In the genomic region with DNA sequence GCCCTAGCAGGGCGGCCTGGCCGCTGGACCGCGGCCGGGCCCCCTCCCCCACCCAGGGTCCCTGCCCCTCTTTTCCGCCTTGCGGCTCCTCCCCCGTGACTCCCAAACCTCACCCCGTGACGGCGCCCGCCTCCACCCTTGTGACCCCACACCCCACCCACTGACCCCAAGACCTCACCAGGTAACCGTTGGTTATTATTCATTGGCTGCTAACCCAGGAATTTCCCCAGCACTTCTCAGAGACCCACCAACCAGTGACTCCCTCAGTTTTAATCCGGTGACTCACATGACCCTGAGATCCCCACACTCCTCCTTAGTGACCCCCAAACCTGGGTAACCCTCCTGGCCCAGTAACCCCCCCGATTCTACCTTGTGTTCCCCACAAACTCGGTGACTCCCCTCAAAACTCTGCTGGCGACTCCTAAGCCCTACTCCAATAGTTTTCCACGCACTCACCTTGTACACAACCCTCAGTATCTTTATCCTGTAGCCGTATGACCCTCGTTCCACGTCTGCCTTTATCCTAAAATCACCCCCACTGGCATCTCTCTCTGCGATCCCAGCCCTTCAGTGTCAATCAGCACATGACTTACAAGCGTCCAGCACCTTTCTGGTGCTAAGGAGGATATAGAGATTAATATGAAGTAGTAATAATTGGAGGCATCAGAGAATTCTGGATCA, we compare ENCODE assay signal across 8 cellular contexts. TPM values are rescaled to one million over a fixed set of nuclear protein-coding genes. Genes with fewer than 3 reads are reported as not detected.
DNase-seq lines count a peak whose midpoint lies in the region; ATAC-seq, FAIRE-seq and TF ChIP-seq lines count a peak whose summit lies in the region.

No MANE protein-coding gene starts in this region.

- 5 to 10% methylated on average over 20 to 23 of the region's 23 CpGs for WGBS in lung, 2 donors

- H3K27me3 Mint-ChIP-seq in HFFc6 (ENCODE audit: insufficient read depth), result no peaks in the 10 kb centered on the region
- H3K27me3 Mint-ChIP-seq in activated CD4-positive, alpha-beta T cell treated with anti-CD3 and anti-CD28 coated beads, Interleukin-2, amount 10 ng/mL, durations not matched to agents 7 days and 5 days, result no peaks in the 10 kb centered on the region
- H3K27me3 Mint-ChIP-seq in dendritic cell treated with granulocyte-macrophage colony-stimulating factor and Interleukin-4, amounts not matched to agents 40 ng/mL and 50 ng/mL, for 4 days, result no peaks in the 10 kb centered on the region

- peak; percentile 60 for ATAC-seq in lung (ENCODE audit: insufficient read depth, low FRiP score)

- intact Hi-C loops in dendritic cell treated with granulocyte-macrophage colony-stimulating factor and Interleukin-4, amounts not matched to agents 40 ng/mL and 50 ng/mL, for 4 days (cut with micrococcal nuclease), result no loop called here

- H3K27me3 ChIP-seq in lung (ENCODE audit: control insufficient read depth, insufficient read depth), result no peaks in the 10 kb centered on the region

- CTCF ChIA-PET in activated CD4-positive, alpha-beta T cell treated with anti-CD3 and anti-CD28 coated beads, Interleukin-2, amount 10 ng/mL, durations not matched to agents 7 days and 5 days (lab: Charles Lee), result interaction anchor here (1.1 to 3.2 kb wide), 3 partner anchors 9 to 30 kb away, joined by 3 to 18 read pairs (median 7); no protein-coding TSS in a partner anchor

- TF ChIP-seq POLR2A in GM12891 (IDR thresholded peaks at IDR 0.05; ENCODE audit: low read depth, low read length), result no peak; the same call in 1 of the 2 replicates

- H3K9me3 ChIP-seq in lung (ENCODE audit: control insufficient read depth in 2 of 2, insufficient read depth in 1 of 2, low read length in 1 of 2), result no peaks in the 10 kb centered on the region

- peak overlapping the region; percentile 94 for H3K27ac Mint-ChIP-seq in HFFc6
- H3K27ac Mint-ChIP-seq in activated CD4-positive, alpha-beta T cell treated with anti-CD3 and anti-CD28 coated beads, Interleukin-2, amount 10 ng/mL, durations not matched to agents 7 days and 5 days, result peak overlapping the region; percentile 90
- peak overlapping the region; percentile 91 for H3K27ac Mint-ChIP-seq in dendritic cell treated with granulocyte-macrophage colony-stimulating factor and Interleukin-4, amounts not matched to agents 40 ng/mL and 50 ng/mL, for 4 days

- H3K4me3 ChIP-seq in lung, result peak overlapping the region; percentile 84

- H3K4me1 ChIP-seq in lung (ENCODE audit: control insufficient read depth in 2 of 2, insufficient read depth in 2 of 2, low read length in 2 of 2), result peaks cover 1 to 14% of the 10 kb centered on the region in 2 donors

- H3K36me3 ChIP-seq in lung (ENCODE audit: control insufficient read depth in 2 of 2, insufficient read depth in 2 of 2, low read length in 2 of 2), result no peaks in the 10 kb centered on the region

- H3K36me3 Mint-ChIP-seq in HFFc6 (ENCODE audit: low read depth), result 0 out of 2 replicates have a peak, but pooled peaks cover 4% of the 10 kb centered on the region
- no peaks in the 10 kb centered on the region for H3K36me3 Mint-ChIP-seq in activated CD4-positive, alpha-beta T cell treated with anti-CD3 and anti-CD28 coated beads, Interleukin-2, amount 10 ng/mL, durations not matched to agents 7 days and 5 days (ENCODE audit: low read depth)
- peaks cover 14% of the 10 kb centered on the region for H3K36me3 Mint-ChIP-seq in dendritic cell treated with granulocyte-macrophage colony-stimulating factor and Interleukin-4, amounts not matched to agents 40 ng/mL and 50 ng/mL, for 4 days (ENCODE audit: low read depth)

- no peak for FAIRE-seq in GM12891 (lab: Jason Lieb, UNC)

- H3K4me1 Mint-ChIP-seq in HFFc6 (ENCODE audit: low read depth), result peaks cover 22% of the 10 kb centered on the region
- H3K4me1 Mint-ChIP-seq in activated CD4-positive, alpha-beta T cell treated with anti-CD3 and anti-CD28 coated beads, Interleukin-2, amount 10 ng/mL, durations not matched to agents 7 days and 5 days, result peaks cover 51% of the 10 kb centered on the region
- H3K4me1 Mint-ChIP-seq in dendritic cell treated with granulocyte-macrophage colony-stimulating factor and Interleukin-4, amounts not matched to agents 40 ng/mL and 50 ng/mL, for 4 days (ENCODE audit: low read depth), result peaks cover 47% of the 10 kb centered on the region

- H3K4me3 Mint-ChIP-seq in HFFc6, result peak overlapping the region; percentile 93
- peak overlapping the region; percentile 79 for H3K4me3 Mint-ChIP-seq in activated CD4-positive, alpha-beta T cell treated with anti-CD3 and anti-CD28 coated beads, Interleukin-2, amount 10 ng/mL, durations not matched to agents 7 days and 5 days
- peak overlapping the region; percentile 88 for H3K4me3 Mint-ChIP-seq in dendritic cell treated with granulocyte-macrophage colony-stimulating factor and Interleukin-4, amounts not matched to agents 40 ng/mL and 50 ng/mL, for 4 days

- TF ChIP-seq CTCF in HFFc6 (IDR thresholded peaks at IDR 0.05) (no peak), lung (IDR thresholded peaks at IDR 0.05; ENCODE audit: control extremely low read depth, extremely low read depth) (no peak)

- peak overlapping the region; percentile 94 to 98 for H3K27ac ChIP-seq in lung (ENCODE audit: low read depth in 1 of 2, low read length in 1 of 2)

- DNase-seq in GM12891 (ENCODE audit: insufficient read length, low spot score) (peak; percentile 64), HFFc6 (peak; percentile 4), NCI-H146 treated with DMSO at 0.1 percent for 48 hours (lab: John Stamatoyannopoulos, UW; ENCODE audit: unreplicated experiment) (peak; percentile 11), lung (ENCODE audit: low spot score) (peak; percentile 83), dedifferentiated amniotic fluid mesenchymal stem cell (ENCODE audit: extremely low spot score) (no peak)
- peak; percentile 69 for DNase-seq in activated CD4-positive, alpha-beta T cell treated with anti-CD3 and anti-CD28 coated beads, Interleukin-2, amount 10 ng/mL, durations not matched to agents 7 days and 5 days
- peak; percentile 51 to 70 (median 70) for DNase-seq in stimulated activated CD4-positive, alpha-beta T cell treated with anti-CD3 and anti-CD28 coated beads, TNF-alpha, amount 100 ng/mL, for 4 hours (ENCODE audit: low read depth in 3 of 3)

- POLR2A ChIA-PET in activated CD4-positive, alpha-beta T cell treated with anti-CD3 and anti-CD28 coated beads, Interleukin-2, amount 10 ng/mL, durations not matched to agents 7 days and 5 days (lab: Charles Lee), result interaction anchor here (0.6 kb wide), 1 partner anchor 58 kb away, joined by 3 read pairs; no protein-coding TSS in a partner anchor

- no peaks in the 10 kb centered on the region for H3K9me3 Mint-ChIP-seq in HFFc6
- no peaks in the 10 kb centered on the region for H3K9me3 Mint-ChIP-seq in activated CD4-positive, alpha-beta T cell treated with anti-CD3 and anti-CD28 coated beads, Interleukin-2, amount 10 ng/mL, durations not matched to agents 7 days and 5 days
- no peaks in the 10 kb centered on the region for H3K9me3 Mint-ChIP-seq in dendritic cell treated with granulocyte-macrophage colony-stimulating factor and Interleukin-4, amounts not matched to agents 40 ng/mL and 50 ng/mL, for 4 days

TF ChIP-seq in GM12891, 5 proteins besides CTCF, POLR2A, EP300 and RAD21:
- TF ChIP-seq POLR2AphosphoS5 (IDR thresholded peaks at IDR 0.05; ENCODE audit: low read depth, low read length), result no peak
- no peak for TF ChIP-seq TAF1 (IDR thresholded peaks at IDR 0.05; ENCODE audit: low read depth, low read length)
- TF ChIP-seq PAX5 (IDR thresholded peaks at IDR 0.05; ENCODE audit: insufficient read depth, low read length, severe bottlenecking), result no peak

RNA-seq across cellular contexts. Expression of gene ZNF76, which starts 0.6 kb away (rescaled TPM):
- polyA plus RNA-seq in GM12891 (2012; ENCODE audit: low read depth, missing spikeins), result 21.5 TPM
- total RNA-seq in HFFc6 (2021; fragmentation: NEBNext Ultra II Directional; extraction: Animal tissue kit (Norgen Biotek cat#: 25700)), result 10 to 100 TPM; 12.7 to 17.1 (median 16.4) TPM
- 10 to 100 TPM; 41.1 to 42.4 TPM for total RNA-seq in activated CD4-positive, alpha-beta T cell treated with anti-CD3 and anti-CD28 coated beads, Interleukin-2, amount 10 ng/mL, durations not matched to agents 7 days and 5 days
- total RNA-seq in lung, result 10 to 100 TPM; 32.5 to 38.7 TPM
- 10 to 100 TPM; 27.6 to 34.5 TPM for polyA plus RNA-seq in lung

RNA-seq across cellular contexts. Expression of gene DEF6, which starts 37.5 kb away (rescaled TPM):
- 27.6 TPM for polyA plus RNA-seq in GM12891 (2012; ENCODE audit: low read depth, missing spikeins)
- total RNA-seq in HFFc6 (2021; fragmentation: NEBNext Ultra II Directional; extraction: Animal tissue kit (Norgen Biotek cat#: 25700)), result 1 to 10 TPM; 2.8 to 4.8 (median 3.6) TPM
- total RNA-seq in activated CD4-positive, alpha-beta T cell treated with anti-CD3 and anti-CD28 coated beads, Interleukin-2, amount 10 ng/mL, durations not matched to agents 7 days and 5 days, result 100 to 1,000 TPM; 186 to 219 TPM
- total RNA-seq in lung, result 10 to 100 TPM; 11.2 to 22.1 TPM
- 10 to 100 TPM; 15.9 to 28.6 TPM for polyA plus RNA-seq in lung

RNA-seq across cellular contexts. Expression of gene SCUBE3, which starts 46.3 kb away (rescaled TPM):
- polyA plus RNA-seq in GM12891 (2012; ENCODE audit: low read depth, missing spikeins), result 0.04 TPM
- total RNA-seq in HFFc6 (2021; fragmentation: NEBNext Ultra II Directional; extraction: Animal tissue kit (Norgen Biotek cat#: 25700)), result 10 to 100 TPM; 37.0 to 75.0 (median 44.3) TPM
- total RNA-seq in activated CD4-positive, alpha-beta T cell treated with anti-CD3 and anti-CD28 coated beads, Interleukin-2, amount 10 ng/mL, durations not matched to agents 7 days and 5 days, result not detected
- total RNA-seq in lung, result 1 to 10 TPM; 1.4 to 2.1 TPM
- polyA plus RNA-seq in lung, result under 1 TPM; 0.02 to 0.43 TPM

Comparison
In these comparisons a context has a peak if more than half of its experiments do, and no peak if none do; other contexts are left out.
1. RNA of gene DEF6, which starts 37.5 kb away (total RNA-seq): 186 to 219 TPM in activated CD4-positive, alpha-beta T cell treated with anti-CD3 and anti-CD28 coated beads, Interleukin-2, amount 10 ng/mL, durations not matched to agents 7 days and 5 days; 11.2 to 22.1 TPM in lung and 2.8 to 4.8 TPM in HFFc6; every median in the first group is over 4 times any median in the second.
2. RNA of gene SCUBE3, which starts 46.3 kb away (total RNA-seq): 37.0 to 75.0 TPM in HFFc6; 1.4 to 2.1 TPM in lung and not detected in activated CD4-positive, alpha-beta T cell treated with anti-CD3 and anti-CD28 coated beads, Interleukin-2, amount 10 ng/mL, durations not matched to agents 7 days and 5 days; every median in the first group is over 10 times any median in the second.
3. Peak in every context shown above with its lines, with median percentiles within 50 percentile points of each other: H3K27ac Mint-ChIP-seq and H3K4me3 Mint-ChIP-seq.